In genomic region chr3:64559658-64560057, GRCh38 we compare ENCODE assay signal across 25 cellular contexts.
DNase-seq lines count a peak whose midpoint lies in the region; ATAC-seq and TF ChIP-seq lines count a peak whose summit lies in the region.
"Had no signal": no experiment of that assay in that cellular context is flagged by ENCODE, and none has a peak within 500 bp of the region (broad histone marks: within the 10 kb centered on the region; RNA-seq: fewer than 3 reads in every experiment).

No MANE protein-coding gene starts in this region.

- H3F3A ChIP-seq in neural progenitor cell (ENCODE audit: low read depth): peaks cover 21% of the 10 kb centered on the region

- intact Hi-C loops in uterus (cut with DNase I; ENCODE audit: low total_unique reads): no loop called here

- H3K27ac ChIP-seq in neural progenitor cell (peak overlapping the region; percentile 83), uterus (peak overlapping the region; percentile 24 to 79)
- H3K27ac ChIP-seq: GM23248, PC-9, SJCRH30 had no signal

- H3K27me3 ChIP-seq in neural progenitor cell (no peaks in the 10 kb centered on the region), uterus (no peaks in the 10 kb centered on the region)
- H3K27me3 ChIP-seq: MG63, SJCRH30 had no signal

- peak; percentile 24 for DNase-seq in dedifferentiated amniotic fluid mesenchymal stem cell (ENCODE audit: extremely low spot score)
- peak; percentile 75 for DNase-seq in fibroblast of peridontal ligament (ENCODE audit: extremely low read depth)
- DNase-seq in neural progenitor cell (ENCODE audit: low spot score): no peak
- no peak for DNase-seq in uterus
- no peak for DNase-seq in D341Med (ENCODE audit: low spot score)
- no peak for DNase-seq in pons (ENCODE audit: low spot score)
- DNase-seq in NCI-H2227 treated with DMSO at 0.1 percent for 48 hours (lab: John Stamatoyannopoulos, UW): no peak
- DNase-seq: CD8-positive, alpha-beta memory T cell; DMS79 treated with DMSO at 0.1 percent for 48 hours; GF-D8; GM23248; H7; KG1; MG63; NCI-H2029; NCI-H446 treated with DMSO at 0.1 percent for 48 hours; NCI-H526; NCI-H82; NK-92 treated with Interleukin-12 subunit alpha and Interleukin-12 subunit beta, amount 100 ng/mL, for 24 hours; PC-9; SJCRH30 had no signal

- H3K4me3 ChIP-seq in neural progenitor cell (no peak overlapping the region), uterus (no peak overlapping the region)
- H3K4me3 ChIP-seq: GM23248, MG63, PC-9, SJCRH30 had no signal

- no peak overlapping the region for H3K4me3 Mint-ChIP-seq in neural progenitor cell
- H3K4me3 Mint-ChIP-seq: B cell; CD8-positive, alpha-beta memory T cell had no signal

- H3K9ac ChIP-seq in neural progenitor cell: no peak overlapping the region
- H3K9ac ChIP-seq: GM23248 had no signal

- H3K36me3 ChIP-seq in neural progenitor cell (no peaks in the 10 kb centered on the region), uterus (no peaks in the 10 kb centered on the region)
- H3K36me3 ChIP-seq: MG63, SJCRH30 had no signal

- peaks cover 65% of the 10 kb centered on the region for H3K4me1 Mint-ChIP-seq in neural progenitor cell
- H3K4me1 Mint-ChIP-seq: B cell; CD14-positive monocyte; CD8-positive, alpha-beta memory T cell had no signal

- H3K4me2 ChIP-seq in neural progenitor cell: peak overlapping the region; percentile 45
- H3K4me2 ChIP-seq: PC-9 had no signal

- H3K36me3 Mint-ChIP-seq in neural progenitor cell: peaks cover 12% of the 10 kb centered on the region
- H3K36me3 Mint-ChIP-seq: CD14-positive monocyte; CD8-positive, alpha-beta memory T cell had no signal

- H3K79me2 ChIP-seq in neural progenitor cell (ENCODE audit: low read depth): no peaks in the 10 kb centered on the region

- no peaks in the 10 kb centered on the region for H3K9me3 Mint-ChIP-seq in neural progenitor cell

- TF ChIP-seq CTCF in neural progenitor cell (IDR thresholded peaks at IDR 0.05) (no peak), uterus (IDR thresholded peaks at IDR 0.05) (no peak)

- H3K27me3 Mint-ChIP-seq in neural progenitor cell (ENCODE audit: insufficient read depth, low read depth): no peaks in the 10 kb centered on the region
- H3K27me3 Mint-ChIP-seq: B cell had no signal

- no peaks in the 10 kb centered on the region for H4K20me1 ChIP-seq in neural progenitor cell (ENCODE audit: low read depth)

- H3K4me1 ChIP-seq in neural progenitor cell (peaks cover 61% of the 10 kb centered on the region), uterus (no peaks in the 10 kb centered on the region)
- H3K4me1 ChIP-seq: SJCRH30 had no signal

- ATAC-seq in GM18498 (IDR thresholded peaks at IDR 0.05; ENCODE audit: unreplicated experiment): no peak
- ATAC-seq: Right ventricle myocardium inferior had no signal

- H3K9me3 ChIP-seq in neural progenitor cell (ENCODE audit: low read depth) (no peaks in the 10 kb centered on the region), uterus (no peaks in the 10 kb centered on the region)
- H3K9me3 ChIP-seq: MG63, SJCRH30 had no signal

- no peak overlapping the region for H2AFZ ChIP-seq in neural progenitor cell (replicated peaks)
- H2AFZ ChIP-seq: GM23248, PC-9 had no signal

- no peak for TF ChIP-seq POLR2A in uterus (IDR thresholded peaks at IDR 0.05)

- no peak overlapping the region for H3K27ac Mint-ChIP-seq in neural progenitor cell
- H3K27ac Mint-ChIP-seq: B cell; CD8-positive, alpha-beta memory T cell had no signal

Comparison
In these comparisons a context has a peak if more than half of its experiments do, and no peak if none do; other contexts are left out.
1. DNase-seq: peak in dedifferentiated amniotic fluid mesenchymal stem cell (single experiment) and fibroblast of peridontal ligament (single experiment); none in neural progenitor cell (single experiment), uterus (0 of 2), D341Med (single experiment), pons (single experiment) and NCI-H2227 treated with DMSO at 0.1 percent for 48 hours (single experiment).